In the genomic region with DNA sequence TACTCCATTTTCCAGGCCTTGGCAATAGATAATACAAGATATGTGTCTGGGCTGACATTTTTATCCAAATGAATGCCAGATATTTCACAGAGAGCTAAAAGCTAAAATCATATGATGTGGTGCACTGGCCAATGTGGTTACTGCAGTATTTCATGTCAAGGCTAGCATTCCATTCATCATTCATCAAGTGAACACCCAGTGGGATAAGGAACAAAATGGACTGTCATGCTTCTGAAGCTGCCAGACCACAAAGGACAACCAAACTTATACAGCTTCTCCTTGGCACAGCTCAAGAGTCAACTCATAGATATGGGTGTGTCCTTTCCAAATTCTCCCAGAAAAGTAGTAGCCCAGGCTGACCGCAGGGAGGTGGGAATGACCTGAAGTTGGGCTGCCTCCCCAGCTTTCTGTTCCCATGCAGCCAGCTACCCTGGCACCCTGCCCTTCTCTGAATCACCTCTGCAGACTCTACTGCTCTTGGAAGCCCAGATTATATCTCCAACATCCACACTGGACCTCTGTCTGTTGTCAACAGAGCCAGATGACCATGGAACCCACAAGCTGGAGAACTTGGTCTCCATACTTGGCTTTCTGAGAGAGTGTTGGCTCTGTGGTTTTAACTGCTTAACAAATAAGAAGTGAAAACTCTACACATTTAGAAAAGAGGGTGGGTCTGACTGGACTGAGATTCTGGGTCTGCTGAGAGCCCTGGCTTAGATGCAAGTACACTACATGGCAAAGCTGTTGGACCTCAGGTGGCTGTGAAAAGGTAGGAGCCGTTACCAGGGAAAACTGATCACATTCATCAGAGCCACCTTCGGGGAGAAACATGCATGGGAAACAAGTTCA, we compare ENCODE assay signal across 13 cellular contexts.
A peak's percentile ranks its signal among the peaks of the same experiment; 100 is the strongest.
DNase-seq lines count a peak whose midpoint lies in the region; ATAC-seq and TF ChIP-seq lines count a peak whose summit lies in the region.
"Had no signal": no experiment of that assay in that cellular context is flagged by ENCODE, and none has a peak within 500 bp of the region (broad histone marks: within the 10 kb centered on the region; RNA-seq: fewer than 3 reads in every experiment).

No MANE protein-coding gene starts in this region.

- H2BK12ac ChIP-seq in H9 (ENCODE audit: insufficient read length, low read depth, low read length), result no peak overlapping the region

- no peak overlapping the region for H2AFZ ChIP-seq in H9 (ENCODE audit: low read length)

- in situ Hi-C loops in astrocyte of the cerebellum (cut with HindIII; ENCODE audit: low sequenced_read_pairs), result loop anchor here (10.0 kb wide), 1 partner anchor 302 kb away; no protein-coding TSS in a partner anchor

- peak in 1 of 2 donors; percentile 83 for TF ChIP-seq EP300 in tibial nerve (IDR thresholded peaks at IDR 0.05)

- no peak overlapping the region for H3K27ac Mint-ChIP-seq in H9
- no peak overlapping the region for H3K27ac Mint-ChIP-seq in activated CD4-positive, alpha-beta T cell treated with anti-CD3 and anti-CD28 coated beads, Interleukin-2, amount 10 ng/mL, durations not matched to agents 24 days and 14 days
- no peak overlapping the region for H3K27ac Mint-ChIP-seq in activated T-helper 17 cell treated with anti-CD3 and anti-CD28 coated beads, Interleukin-2, amount 50 U/mL, for 72 hours
- H3K27ac Mint-ChIP-seq: IgD-negative memory B cell had no signal

- no peaks in the 10 kb centered on the region for H3K27me3 Mint-ChIP-seq in H9 (ENCODE audit: low read depth)
- peaks cover 3% of the 10 kb centered on the region for H3K27me3 Mint-ChIP-seq in activated CD4-positive, alpha-beta T cell treated with anti-CD3 and anti-CD28 coated beads, Interleukin-2, amount 10 ng/mL, durations not matched to agents 24 days and 14 days
- H3K27me3 Mint-ChIP-seq in activated T-helper 17 cell treated with anti-CD3 and anti-CD28 coated beads, Interleukin-2, amount 50 U/mL, for 72 hours, result peaks cover 9% of the 10 kb centered on the region

- H3K14ac ChIP-seq in H9 (ENCODE audit: insufficient read depth, low read length), result no peak overlapping the region

- no peak for TF ChIP-seq POLR2A in tibial nerve (IDR thresholded peaks at IDR 0.05)

- peaks cover 10 to 11% of the 10 kb centered on the region in 2 experiments; a peak in 4 of 5 replicates for H3K9me3 Mint-ChIP-seq in H9
- H3K9me3 Mint-ChIP-seq in activated CD4-positive, alpha-beta T cell treated with anti-CD3 and anti-CD28 coated beads, Interleukin-2, amount 10 ng/mL, durations not matched to agents 24 days and 14 days, result no peaks in the 10 kb centered on the region
- no peaks in the 10 kb centered on the region for H3K9me3 Mint-ChIP-seq in activated T-helper 17 cell treated with anti-CD3 and anti-CD28 coated beads, Interleukin-2, amount 50 U/mL, for 72 hours
- H3K9me3 Mint-ChIP-seq: IgD-negative memory B cell had no signal

- peaks cover 2 to 5% (median 2%) of the 10 kb centered on the region in 3 experiments; a peak in 5 of 7 replicates for H3K36me3 Mint-ChIP-seq in H9 (ENCODE audit: insufficient read depth in 1 of 3, low read depth in 3 of 3)
- no peaks in the 10 kb centered on the region for H3K36me3 Mint-ChIP-seq in activated CD4-positive, alpha-beta T cell treated with anti-CD3 and anti-CD28 coated beads, Interleukin-2, amount 10 ng/mL, durations not matched to agents 24 days and 14 days (ENCODE audit: low read depth)
- H3K36me3 Mint-ChIP-seq in activated T-helper 17 cell treated with anti-CD3 and anti-CD28 coated beads, Interleukin-2, amount 50 U/mL, for 72 hours (ENCODE audit: low read depth), result no peaks in the 10 kb centered on the region
- H3K36me3 Mint-ChIP-seq: IgD-negative memory B cell had no signal

- no peak overlapping the region for H2BK120ac ChIP-seq in H9 (ENCODE audit: low read depth, low read length, poor library complexity, severe bottlenecking)

- no peak for ATAC-seq in activated T-helper 17 cell treated with anti-CD3 and anti-CD28 coated beads, Interleukin-2, amount 50 U/mL, for 72 hours (replicated peaks)

- H4K91ac ChIP-seq in H9 (ENCODE audit: insufficient read length, low read depth, low read length), result no peak overlapping the region

- no peak overlapping the region for H2AK5ac ChIP-seq in H9 (ENCODE audit: insufficient read length, low read length)

- H3K4me2 ChIP-seq in H9 (ENCODE audit: insufficient read depth, insufficient read length, low read length), result no peak overlapping the region

- H3K56ac ChIP-seq in H9 (ENCODE audit: insufficient read length, low read depth, low read length), result peak overlapping the region; percentile 70

- intact Hi-C loops in left ventricle myocardium inferior (cut with micrococcal nuclease), result no loop called here
- intact Hi-C loops in activated CD4-positive, alpha-beta T cell treated with anti-CD3 and anti-CD28 coated beads, Interleukin-2, amount 10 ng/mL, durations not matched to agents 24 days and 14 days (cut with micrococcal nuclease), result no loop called here

- peaks cover 0 to 8% of the 10 kb centered on the region in 2 experiments; a peak in 2 of 4 replicates for H3K4me1 Mint-ChIP-seq in H9
- H3K4me1 Mint-ChIP-seq in activated CD4-positive, alpha-beta T cell treated with anti-CD3 and anti-CD28 coated beads, Interleukin-2, amount 10 ng/mL, durations not matched to agents 24 days and 14 days, result peaks cover 6% of the 10 kb centered on the region
- peaks cover 3% of the 10 kb centered on the region for H3K4me1 Mint-ChIP-seq in activated T-helper 17 cell treated with anti-CD3 and anti-CD28 coated beads, Interleukin-2, amount 50 U/mL, for 72 hours

- H4K20me1 ChIP-seq in H9 (ENCODE audit: control insufficient read depth, insufficient read depth, insufficient read length), result no peaks in the 10 kb centered on the region

- no peak overlapping the region for H3T11ph ChIP-seq in H9 (ENCODE audit: low read length)

- H3K23me2 ChIP-seq in H9 (ENCODE audit: insufficient read length, low read depth, low read length, poor library complexity, severe bottlenecking), result no peaks in the 10 kb centered on the region

- H3K79me2 ChIP-seq in H9 (ENCODE audit: insufficient read depth, low read length), result no peaks in the 10 kb centered on the region

- H3K27me3 ChIP-seq in H9 (ENCODE audit: insufficient read depth, low read length) (no peaks in the 10 kb centered on the region), left ventricle myocardium inferior (ENCODE audit: low read depth) (no peaks in the 10 kb centered on the region), tibial nerve (no peaks in the 10 kb centered on the region)

- H2BK15ac ChIP-seq in H9 (ENCODE audit: low read depth, low read length), result no peak overlapping the region

- H3K9me3 ChIP-seq in H9 (ENCODE audit: control insufficient read depth, low read depth, low read length), result no peaks in the 10 kb centered on the region
- peaks cover 4% of the 10 kb centered on the region for H3K9me3 ChIP-seq in left ventricle myocardium inferior (replicated peaks)
- no peaks in the 10 kb centered on the region for H3K9me3 ChIP-seq in tibial nerve

- no peak for TF ChIP-seq CTCF in H9 (conservative IDR thresholded peaks at IDR 0.05)
- peak; percentile 22 for TF ChIP-seq CTCF in astrocyte of the cerebellum (IDR thresholded peaks at IDR 0.05; ENCODE audit: low read depth, low read length, missing control alignments)
- peak; percentile 27 for TF ChIP-seq CTCF in left ventricle myocardium inferior (IDR thresholded peaks at IDR 0.05; ENCODE audit: borderline replicate concordance)
- no peak for TF ChIP-seq CTCF in tibial nerve (IDR thresholded peaks at IDR 0.05)

- no peak overlapping the region for H2BK20ac ChIP-seq in H9 (ENCODE audit: low read depth, low read length, poor library complexity, severe bottlenecking)

- no CpG with 5 or more reads among the region's 3 CpGs for WGBS in H9 (ENCODE audit: extremely low coverage, insufficient read length, low lambda C conversion rate)
- WGBS in tibial nerve, 2 donors, result 79 to 91% methylated on average over 3 of the region's 3 CpGs

- H4K8ac ChIP-seq in H9 (replicated peaks; ENCODE audit: insufficient read length, low read depth, low read length), result no peak overlapping the region

- H3K9ac ChIP-seq in H9 (ENCODE audit: extremely low read depth, insufficient read length, low read length), result no peak overlapping the region

- no peak overlapping the region for H3K4me3 ChIP-seq in astrocyte of the cerebellum (ENCODE audit: low read depth, low read length)
- no peak overlapping the region for H3K4me3 ChIP-seq in left ventricle myocardium inferior
- no peak overlapping the region for H3K4me3 ChIP-seq in tibial nerve

- DNase-seq in H9 (no peak), astrocyte of the cerebellum (ENCODE audit: low read depth) (peak; percentile 99), left ventricle myocardium inferior (peak; percentile 81), tibial nerve (ENCODE audit: low spot score in 2 of 2) (peak; percentile 53 to 79), iPS-NIHi11 (ENCODE audit: low spot score) (no peak), NCI-H510A treated with DMSO at 0.1 percent for 48 hours (lab: John Stamatoyannopoulos, UW) (no peak)
- DNase-seq in activated CD4-positive, alpha-beta T cell treated with anti-CD3 and anti-CD28 coated beads, Interleukin-2, amount 10 ng/mL, durations not matched to agents 24 days and 14 days, result no peak
- DNase-seq: activated CD4-positive, alpha-beta T cell treated with anti-CD3 and anti-CD28 coated beads for 48 hours; cerebellar nuclear complex; mesendoderm; NK-92 treated with Interleukin-12 subunit alpha and Interleukin-12 subunit beta, amount 100 ng/mL, for 24 hours had no signal

- H3K23ac ChIP-seq in H9 (ENCODE audit: insufficient read length, low read depth, low read length), result no peak overlapping the region

- no peak overlapping the region for H3K18ac ChIP-seq in H9 (ENCODE audit: insufficient read length, low read depth, low read length)

- no peaks in the 10 kb centered on the region for H3K79me1 ChIP-seq in H9 (ENCODE audit: insufficient read depth, low read depth, low read length, poor library complexity, severe bottlenecking)

- H3K27ac ChIP-seq in H9 (ENCODE audit: insufficient read length, low read depth, low read length), result no peak overlapping the region
- H3K27ac ChIP-seq in left ventricle myocardium inferior (replicated peaks), result peak overlapping the region; percentile 33
- H3K27ac ChIP-seq in tibial nerve, result no peak overlapping the region

- H3K4me3 Mint-ChIP-seq in H9, result no peak overlapping the region
- H3K4me3 Mint-ChIP-seq in activated CD4-positive, alpha-beta T cell treated with anti-CD3 and anti-CD28 coated beads, Interleukin-2, amount 10 ng/mL, durations not matched to agents 24 days and 14 days, result no peak overlapping the region
- no peak overlapping the region for H3K4me3 Mint-ChIP-seq in activated T-helper 17 cell treated with anti-CD3 and anti-CD28 coated beads, Interleukin-2, amount 50 U/mL, for 72 hours

- no peak overlapping the region for H4K5ac ChIP-seq in H9 (ENCODE audit: insufficient read length, low read depth, low read length)

- H3K36me3 ChIP-seq in left ventricle myocardium inferior (no peaks in the 10 kb centered on the region), tibial nerve (no peaks in the 10 kb centered on the region)

- H3K4me1 ChIP-seq in H9 (ENCODE audit: insufficient read depth, low read length) (no peaks in the 10 kb centered on the region), left ventricle myocardium inferior (peaks cover 15% of the 10 kb centered on the region), tibial nerve (peaks cover 0 to 17% (median 0%) of the 10 kb centered on the region in 4 donors)

- no peak overlapping the region for H3K4ac ChIP-seq in H9 (ENCODE audit: low read depth, low read length)

- no peak overlapping the region for H2BK5ac ChIP-seq in H9 (ENCODE audit: insufficient read length, low read length)

Comparison
In these comparisons a context has a peak if more than half of its experiments do, and no peak if none do; other contexts are left out.
1. DNase-seq: peak in astrocyte of the cerebellum (single experiment), left ventricle myocardium inferior (single experiment) and tibial nerve (2 of 2); none in H9 (single experiment), activated CD4-positive, alpha-beta T cell treated with anti-CD3 and anti-CD28 coated beads, Interleukin-2, amount 10 ng/mL, durations not matched to agents 24 days and 14 days (single experiment), iPS-NIHi11 (single experiment) and NCI-H510A treated with DMSO at 0.1 percent for 48 hours (single experiment).
2. CTCF ChIP-seq: peak in astrocyte of the cerebellum (single experiment) and left ventricle myocardium inferior (single experiment); none in H9 (single experiment) and tibial nerve (0 of 5).